Comparison of ENCODE assay signal across 1 cellular context in the genomic region with DNA sequence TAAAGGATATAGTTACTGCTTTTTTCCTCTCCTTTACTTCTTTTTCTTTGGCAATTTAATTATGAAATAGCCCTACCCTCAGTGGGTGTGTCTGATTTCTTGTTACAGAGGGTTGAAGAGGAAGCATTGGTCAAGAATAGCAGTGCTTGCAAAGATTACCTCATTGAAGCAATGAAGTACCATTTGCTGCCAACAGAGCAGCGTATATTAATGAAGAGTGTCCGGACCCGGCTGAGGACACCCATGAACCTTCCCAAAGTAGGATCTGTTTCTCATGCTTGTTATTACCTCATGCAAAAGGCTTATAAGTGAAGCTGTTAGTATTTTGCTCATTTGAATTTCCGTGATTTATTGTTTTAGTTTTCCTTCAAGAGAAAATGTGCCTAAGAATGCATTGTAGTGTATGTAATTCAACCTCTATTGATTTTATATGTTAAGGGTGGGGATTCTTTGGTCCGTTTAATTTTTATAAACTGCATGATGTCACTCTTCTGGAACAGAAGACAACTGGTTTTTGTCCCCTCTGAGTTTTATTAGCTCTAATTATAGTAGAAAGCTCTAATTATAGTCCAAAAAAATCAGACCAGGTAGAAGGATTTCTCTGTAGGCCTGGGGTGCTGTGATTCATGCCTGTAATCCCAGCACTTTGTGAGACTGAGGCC.
TF ChIP-seq lines count a peak whose summit lies in the region.

No MANE protein-coding gene starts in this region.

TF ChIP-seq in HCT116, 20 proteins besides CTCF, POLR2A, EP300 and RAD21 (continued from another document):
- TF ChIP-seq, protein P1, sequence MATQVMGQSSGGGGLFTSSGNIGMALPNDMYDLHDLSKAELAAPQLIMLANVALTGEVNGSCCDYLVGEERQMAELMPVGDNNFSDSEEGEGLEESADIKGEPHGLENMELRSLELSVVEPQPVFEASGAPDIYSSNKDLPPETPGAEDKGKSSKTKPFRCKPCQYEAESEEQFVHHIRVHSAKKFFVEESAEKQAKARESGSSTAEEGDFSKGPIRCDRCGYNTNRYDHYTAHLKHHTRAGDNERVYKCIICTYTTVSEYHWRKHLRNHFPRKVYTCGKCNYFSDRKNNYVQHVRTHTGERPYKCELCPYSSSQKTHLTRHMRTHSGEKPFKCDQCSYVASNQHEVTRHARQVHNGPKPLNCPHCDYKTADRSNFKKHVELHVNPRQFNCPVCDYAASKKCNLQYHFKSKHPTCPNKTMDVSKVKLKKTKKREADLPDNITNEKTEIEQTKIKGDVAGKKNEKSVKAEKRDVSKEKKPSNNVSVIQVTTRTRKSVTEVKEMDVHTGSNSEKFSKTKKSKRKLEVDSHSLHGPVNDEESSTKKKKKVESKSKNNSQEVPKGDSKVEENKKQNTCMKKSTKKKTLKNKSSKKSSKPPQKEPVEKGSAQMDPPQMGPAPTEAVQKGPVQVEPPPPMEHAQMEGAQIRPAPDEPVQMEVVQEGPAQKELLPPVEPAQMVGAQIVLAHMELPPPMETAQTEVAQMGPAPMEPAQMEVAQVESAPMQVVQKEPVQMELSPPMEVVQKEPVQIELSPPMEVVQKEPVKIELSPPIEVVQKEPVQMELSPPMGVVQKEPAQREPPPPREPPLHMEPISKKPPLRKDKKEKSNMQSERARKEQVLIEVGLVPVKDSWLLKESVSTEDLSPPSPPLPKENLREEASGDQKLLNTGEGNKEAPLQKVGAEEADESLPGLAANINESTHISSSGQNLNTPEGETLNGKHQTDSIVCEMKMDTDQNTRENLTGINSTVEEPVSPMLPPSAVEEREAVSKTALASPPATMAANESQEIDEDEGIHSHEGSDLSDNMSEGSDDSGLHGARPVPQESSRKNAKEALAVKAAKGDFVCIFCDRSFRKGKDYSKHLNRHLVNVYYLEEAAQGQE (IDR thresholded peaks at IDR 0.05; ENCODE audit: low read depth): no peak
- TF ChIP-seq EZH2 (IDR thresholded peaks at IDR 0.05): no peak
- no peak for TF ChIP-seq JUND (IDR thresholded peaks at IDR 0.05)
- no peak for TF ChIP-seq EGR1 (IDR thresholded peaks at IDR 0.05; ENCODE audit: low read depth)
- no peak for TF ChIP-seq FOSL1 (IDR thresholded peaks at IDR 0.05; ENCODE audit: low read depth)
- TF ChIP-seq, protein P2, sequence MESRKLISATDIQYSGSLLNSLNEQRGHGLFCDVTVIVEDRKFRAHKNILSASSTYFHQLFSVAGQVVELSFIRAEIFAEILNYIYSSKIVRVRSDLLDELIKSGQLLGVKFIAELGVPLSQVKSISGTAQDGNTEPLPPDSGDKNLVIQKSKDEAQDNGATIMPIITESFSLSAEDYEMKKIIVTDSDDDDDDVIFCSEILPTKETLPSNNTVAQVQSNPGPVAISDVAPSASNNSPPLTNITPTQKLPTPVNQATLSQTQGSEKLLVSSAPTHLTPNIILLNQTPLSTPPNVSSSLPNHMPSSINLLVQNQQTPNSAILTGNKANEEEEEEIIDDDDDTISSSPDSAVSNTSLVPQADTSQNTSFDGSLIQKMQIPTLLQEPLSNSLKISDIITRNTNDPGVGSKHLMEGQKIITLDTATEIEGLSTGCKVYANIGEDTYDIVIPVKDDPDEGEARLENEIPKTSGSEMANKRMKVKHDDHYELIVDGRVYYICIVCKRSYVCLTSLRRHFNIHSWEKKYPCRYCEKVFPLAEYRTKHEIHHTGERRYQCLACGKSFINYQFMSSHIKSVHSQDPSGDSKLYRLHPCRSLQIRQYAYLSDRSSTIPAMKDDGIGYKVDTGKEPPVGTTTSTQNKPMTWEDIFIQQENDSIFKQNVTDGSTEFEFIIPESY (IDR thresholded peaks at IDR 0.05; ENCODE audit: extremely low read depth, insufficient replicate concordance, low read length): no peak
- no peak for TF ChIP-seq SP1 (IDR thresholded peaks at IDR 0.05; ENCODE audit: low read depth)
- no peak for TF ChIP-seq MAX (IDR thresholded peaks at IDR 0.05)
- no peak for TF ChIP-seq SIN3A (IDR thresholded peaks at IDR 0.05; ENCODE audit: low read depth)
TF ChIP-seq in HCT116: peak in this region for 0.
